Comparison of ENCODE assay signal across 30 cellular contexts in genomic region chr11:5107285-5107684, GRCh38. TPM values are rescaled to one million over a fixed set of nuclear protein-coding genes. Genes with fewer than 3 reads are reported as not detected.
"Had no signal": no experiment of that assay in that cellular context is flagged by ENCODE, and none has a peak within 500 bp of the region (broad histone marks: within the 10 kb centered on the region; RNA-seq: fewer than 3 reads in every experiment).

No MANE protein-coding gene starts in this region.

- H3K9me3 ChIP-seq: adrenal gland had no signal

- H3K27me3 ChIP-seq: adrenal gland had no signal

- H3K27ac ChIP-seq: adrenal gland, KMS-11, PC-9, VCaP had no signal

- H3K36me3 ChIP-seq: adrenal gland had no signal

- H3K4me3 ChIP-seq: adrenal gland, PC-9 had no signal

- H3K4me1 ChIP-seq: adrenal gland had no signal

- DNase-seq: activated CD4-positive, alpha-beta memory T cell treated with anti-CD3 and anti-CD28 coated beads, Interleukin-2, amount 10 ng/mL, durations not matched to agents 7 days and 5 days; activated CD4-positive, alpha-beta T cell treated with anti-CD3 and anti-CD28 coated beads for 36 hours; activated CD4-positive, alpha-beta T cell treated with anti-CD3 and anti-CD28 coated beads, Interleukin-2, amount 50 U/mL, for 1 hour; activated CD8-positive, alpha-beta memory T cell treated with anti-CD3 and anti-CD28 coated beads, Interleukin-2, amount 50 U/mL, for 48 hours; activated naive CD4-positive, alpha-beta T cell treated with anti-CD3 and anti-CD28 coated beads, Interleukin-2, amount 50 U/mL, for 16 hours; activated naive CD8-positive, alpha-beta T cell treated with anti-CD3 and anti-CD28 coated beads, Interleukin-2, amount 10 ng/mL, durations not matched to agents 7 days and 5 days; activated T-cell treated with anti-CD3 and anti-CD28 coated beads, Interleukin-2, amount 50 U/mL, for 1 hour; adrenal gland; anterior cingulate cortex; cerebellar nuclear complex; MV-4-11; NCI-H1092 treated with DMSO at 0.1 percent for 48 hours; NCI-H1417 treated with DMSO at 0.1 percent for 48 hours; NCI-H1694; NCI-H2029; NCI-H2107; NCI-H2171 treated with DMSO at 0.1 percent for 48 hours; NCI-H226; NCI-H526 treated with DMSO at 0.1 percent for 48 hours; NCI-H82; PC-9; SIG-M5; T-helper 17 cell; T1000 had no signal

RNA-seq across cellular contexts. Expression of gene OR52A5, which starts 30.9 kb away (rescaled TPM):
- total RNA-seq: activated CD4-positive, alpha-beta memory T cell treated with anti-CD3 and anti-CD28 coated beads, Interleukin-2, amount 10 ng/mL, durations not matched to agents 7 days and 5 days; activated CD4-positive, alpha-beta T cell treated with anti-CD3 and anti-CD28 coated beads for 36 hours; activated naive CD8-positive, alpha-beta T cell treated with anti-CD3 and anti-CD28 coated beads, Interleukin-2, amount 10 ng/mL, durations not matched to agents 7 days and 5 days; adrenal gland; cardiac septum; MCF 10A; NCI-H460; PC-9; RPMI7951; T-helper 17 cell had no signal

RNA-seq across cellular contexts. Expression of gene OR52E1, which starts 37.9 kb away (rescaled TPM):
- total RNA-seq: activated CD4-positive, alpha-beta memory T cell treated with anti-CD3 and anti-CD28 coated beads, Interleukin-2, amount 10 ng/mL, durations not matched to agents 7 days and 5 days; activated CD4-positive, alpha-beta T cell treated with anti-CD3 and anti-CD28 coated beads for 36 hours; activated naive CD8-positive, alpha-beta T cell treated with anti-CD3 and anti-CD28 coated beads, Interleukin-2, amount 10 ng/mL, durations not matched to agents 7 days and 5 days; adrenal gland; cardiac septum; MCF 10A; NCI-H460; PC-9; RPMI7951; T-helper 17 cell had no signal

RNA-seq across cellular contexts. Expression of gene OR52A1, which starts 47.3 kb away (rescaled TPM):
- total RNA-seq: activated CD4-positive, alpha-beta memory T cell treated with anti-CD3 and anti-CD28 coated beads, Interleukin-2, amount 10 ng/mL, durations not matched to agents 7 days and 5 days; activated CD4-positive, alpha-beta T cell treated with anti-CD3 and anti-CD28 coated beads for 36 hours; activated naive CD8-positive, alpha-beta T cell treated with anti-CD3 and anti-CD28 coated beads, Interleukin-2, amount 10 ng/mL, durations not matched to agents 7 days and 5 days; adrenal gland; cardiac septum; MCF 10A; NCI-H460; PC-9; RPMI7951; T-helper 17 cell had no signal

RNA-seq across cellular contexts. Expression of gene OR52E2, which starts 47.9 kb away (rescaled TPM):
- total RNA-seq: activated CD4-positive, alpha-beta memory T cell treated with anti-CD3 and anti-CD28 coated beads, Interleukin-2, amount 10 ng/mL, durations not matched to agents 7 days and 5 days; activated CD4-positive, alpha-beta T cell treated with anti-CD3 and anti-CD28 coated beads for 36 hours; activated naive CD8-positive, alpha-beta T cell treated with anti-CD3 and anti-CD28 coated beads, Interleukin-2, amount 10 ng/mL, durations not matched to agents 7 days and 5 days; adrenal gland; cardiac septum; MCF 10A; NCI-H460; PC-9; RPMI7951; T-helper 17 cell had no signal
